9 cellular contexts compared by ENCODE assay signal in genomic region chr13:33015275-33015674, GRCh38. TPM values are rescaled to one million over a fixed set of nuclear protein-coding genes. Genes with fewer than 3 reads are reported as not detected.
DNase-seq lines count a peak whose midpoint lies in the region; ATAC-seq and TF ChIP-seq lines count a peak whose summit lies in the region.
"Had no signal": no experiment of that assay in that cellular context is flagged by ENCODE, and none has a peak within 500 bp of the region (broad histone marks: within the 10 kb centered on the region; RNA-seq: fewer than 3 reads in every experiment).

No MANE protein-coding gene starts in this region.

- POLR2A ChIA-PET in MCF 10A (lab: Yijun Ruan, JAX) = interaction anchor here (0.5 kb wide), 1 partner anchor 109 kb away, joined by 3 read pairs; no protein-coding TSS in a partner anchor

- H3K4me1 Mint-ChIP-seq in MCF 10A (ENCODE audit: insufficient read depth, unreplicated experiment) = no peaks in the 10 kb centered on the region
- H3K4me1 Mint-ChIP-seq in memory B cell = peaks cover 5% of the 10 kb centered on the region

- H3K36me3 ChIP-seq in breast epithelium (no peaks in the 10 kb centered on the region), body of pancreas (replicated peaks in 1 of 2; ENCODE audit: insufficient read depth in 1 of 2, low read depth in 2 of 2) (no peaks in the 10 kb centered on the region), upper lobe of left lung (no peaks in the 10 kb centered on the region), HAP-1 (replicated peaks) (no peaks in the 10 kb centered on the region)

- 30 to 38% methylated on average over 8 of the region's 8 CpGs for WGBS in body of pancreas, 2 donors
- 48 to 52% methylated on average over 8 of the region's 8 CpGs for WGBS in upper lobe of left lung, 2 donors

- CTCF ChIA-PET in MCF 10A (lab: Yijun Ruan, JAX) = no interaction called here

- H3K4me3 ChIP-seq in breast epithelium (peak overlapping the region; percentile 58 to 83 (median 58)), body of pancreas (no peak overlapping the region), upper lobe of left lung (peak overlapping the region in 3 of 4 donors; percentile 59 to 68 (median 66)), HAP-1 (no peak overlapping the region)

- H3K4me1 ChIP-seq in breast epithelium (peaks cover 0 to 6% of the 10 kb centered on the region in 2 donors), body of pancreas (peaks cover 12% of the 10 kb centered on the region), upper lobe of left lung (peaks cover 3 to 25% (median 11%) of the 10 kb centered on the region in 4 donors), HAP-1 (peaks cover 5% of the 10 kb centered on the region; the same call in 1 of the 2 replicates)

- no peak overlapping the region for H3K4me3 Mint-ChIP-seq in MCF 10A (ENCODE audit: unreplicated experiment)
- peak overlapping the region; percentile 43 for H3K4me3 Mint-ChIP-seq in memory B cell

- DNase-seq in breast epithelium (ENCODE audit: low spot score in 2 of 2) (no peak), MCF 10A (ENCODE audit: unreplicated experiment) (no peak), body of pancreas (no peak), memory B cell (ENCODE audit: low spot score in 2 of 2) (no peak), upper lobe of left lung (peak in 1 of 2 donors; percentile 23), NCI-H187 treated with DMSO at 0.1 percent for 48 hours (lab: John Stamatoyannopoulos, UW) (no peak), HAP-1 (ENCODE audit: low spot score in 2 of 2) (no peak)
- DNase-seq: activated CD4-positive, alpha-beta T cell treated with anti-CD3 and anti-CD28 coated beads, Interleukin-2, amount 50 U/mL, for 4 hours had no signal

- no peaks in the 10 kb centered on the region for H3K9me3 Mint-ChIP-seq in MCF 10A (ENCODE audit: unreplicated experiment)
- H3K9me3 Mint-ChIP-seq in memory B cell = no peaks in the 10 kb centered on the region

- peak in 2 of 4 donors; percentile 75 to 82 for TF ChIP-seq EP300 in upper lobe of left lung (IDR thresholded peaks at IDR 0.05)

- ATAC-seq in body of pancreas (peak; percentile 28), memory B cell (ENCODE audit: low read depth) (no peak), upper lobe of left lung (ENCODE audit: low FRiP score in 2 of 2) (no peak), HG03378 (IDR thresholded peaks at IDR 0.05; ENCODE audit: unreplicated experiment) (no peak)

- H3K36me3 Mint-ChIP-seq in MCF 10A (ENCODE audit: insufficient read depth, unreplicated experiment) (no peaks in the 10 kb centered on the region), memory B cell (no peaks in the 10 kb centered on the region)

- intact Hi-C loops in breast epithelium (cut with DNase I; ENCODE audit: low total_unique reads) = no loop called here
- intact Hi-C loops in MCF 10A (cut with micrococcal nuclease) = no loop called here
- intact Hi-C loops in body of pancreas (cut with DNase I) = no loop called here

- H3K9me3 ChIP-seq in breast epithelium (no peaks in the 10 kb centered on the region), body of pancreas (no peaks in the 10 kb centered on the region), upper lobe of left lung (no peaks in the 10 kb centered on the region), HAP-1 (no peaks in the 10 kb centered on the region)

- in situ Hi-C loops in HAP-1 (cut with MboI; ENCODE audit: low sequenced_read_pairs) = no loop called here

- no peak for TF ChIP-seq POLR2A in breast epithelium (IDR thresholded peaks at IDR 0.05)
- peak in 1 of 3 donors; percentile 19 for TF ChIP-seq POLR2A in body of pancreas (IDR thresholded peaks at IDR 0.05)
- TF ChIP-seq POLR2A in upper lobe of left lung (IDR thresholded peaks at IDR 0.05) = peak in 2 of 4 donors; percentile 49 to 55

- peaks cover 30% of the 10 kb centered on the region for H3K27me3 Mint-ChIP-seq in MCF 10A (ENCODE audit: insufficient read depth, unreplicated experiment)
- peaks cover 30% of the 10 kb centered on the region for H3K27me3 Mint-ChIP-seq in memory B cell

- H3K27me3 ChIP-seq in breast epithelium (peaks cover 2 to 6% of the 10 kb centered on the region in 2 donors), body of pancreas (peaks cover 0 to 8% of the 10 kb centered on the region in 2 donors), upper lobe of left lung (peaks cover 0 to 6% (median 4%) of the 10 kb centered on the region in 4 donors), HAP-1 (ENCODE audit: low read depth) (no peaks in the 10 kb centered on the region)

- H3K27ac Mint-ChIP-seq in MCF 10A (ENCODE audit: low read depth, unreplicated experiment) (no peak overlapping the region), memory B cell (no peak overlapping the region)

- no peak for TF ChIP-seq CTCF in breast epithelium (IDR thresholded peaks at IDR 0.05)
- TF ChIP-seq CTCF in MCF 10A (IDR thresholded peaks at IDR 0.05; ENCODE audit: unreplicated experiment) = no peak
- no peak for TF ChIP-seq CTCF in body of pancreas (IDR thresholded peaks at IDR 0.05)
- no peak for TF ChIP-seq CTCF in upper lobe of left lung (IDR thresholded peaks at IDR 0.05)

- BruUV-seq in MCF 10A (replicated peaks; lab: Mats Ljungman, UMichigan) = no TSS peak

- peak overlapping the region in 1 of 2 donors; percentile 91 for H3K27ac ChIP-seq in breast epithelium
- H3K27ac ChIP-seq in body of pancreas = peak overlapping the region in 2 of 4 donors; percentile 43 to 51
- H3K27ac ChIP-seq in upper lobe of left lung = peak overlapping the region; percentile 86 to 93 (median 90)

RNA-seq across cellular contexts. Expression of gene KL, which starts 0.9 kb away (rescaled TPM):
- total RNA-seq in breast epithelium = 1 to 10 TPM; 2.7 to 4.3 (median 2.9) TPM
- total RNA-seq in MCF 10A (2022) = not detected in 2 replicates
- 1 to 10 TPM in 1 of 2 donors, under 1 TPM in 1; 0.52 to 1.3 TPM for total RNA-seq in body of pancreas
- total RNA-seq in upper lobe of left lung = 10 to 100 TPM in 2 of 6 donors, 1 to 10 TPM in 4; 4.7 to 11.2 (median 7.7) TPM

Comparison
In these comparisons a context has a peak if more than half of its experiments do, and no peak if none do; other contexts are left out.
1. H3K4me3 ChIP-seq: peak in breast epithelium (3 of 3) and upper lobe of left lung (3 of 4); none in body of pancreas (0 of 2) and HAP-1 (single experiment).